Comparison of ENCODE assay signal across 19 cellular contexts in the genomic region with DNA sequence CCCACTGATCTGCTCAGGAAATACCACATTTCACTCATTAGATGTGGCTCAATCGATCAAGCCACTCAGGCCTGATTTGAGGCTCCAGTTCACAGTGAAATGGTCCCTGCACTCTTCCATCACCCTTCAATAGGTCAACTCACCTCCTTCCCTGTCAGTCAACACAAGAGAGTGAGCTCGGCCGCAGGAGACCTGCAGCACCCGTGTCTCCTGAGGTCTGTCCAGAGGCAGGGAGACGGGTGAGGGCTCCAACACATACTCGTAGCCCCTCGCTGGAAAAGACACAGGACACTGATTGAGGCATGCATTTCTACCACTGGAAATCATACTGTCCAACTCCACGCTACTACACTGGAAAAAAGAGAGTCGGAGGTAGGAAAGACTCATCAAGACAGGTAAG. TPM values are rescaled to one million over a fixed set of nuclear protein-coding genes. Genes with fewer than 3 reads are reported as not detected.
DNase-seq lines count a peak whose midpoint lies in the region; ATAC-seq and TF ChIP-seq lines count a peak whose summit lies in the region.
"Had no signal": no experiment of that assay in that cellular context is flagged by ENCODE, and none has a peak within 500 bp of the region (broad histone marks: within the 10 kb centered on the region; RNA-seq: fewer than 3 reads in every experiment).

No MANE protein-coding gene starts in this region.

- H3K23ac ChIP-seq in trophoblast cell (ENCODE audit: low read length), result no peak overlapping the region

- no peaks in the 10 kb centered on the region for H3K27me3 ChIP-seq in right atrium auricular region
- no peaks in the 10 kb centered on the region for H3K27me3 ChIP-seq in trophoblast cell (ENCODE audit: insufficient read depth, low read length)
- no peaks in the 10 kb centered on the region for H3K27me3 ChIP-seq in CD4-positive, alpha-beta memory T cell (ENCODE audit: insufficient read depth, low read length)
- H3K27me3 ChIP-seq: BLaER1 treated with 17β-estradiol and CSF1 and Interleukin-3, amounts not matched to agents 10 nM and 100 nM had no signal

- peak overlapping the region; percentile 8 for H3K4me3 Mint-ChIP-seq in endothelial cell (ENCODE audit: unreplicated experiment)
- H3K4me3 Mint-ChIP-seq in CD4-positive, alpha-beta memory T cell, result no peak overlapping the region
- H3K4me3 Mint-ChIP-seq: B cell, H9 had no signal

- CTCF ChIA-PET in CD4-positive, alpha-beta memory T cell (lab: Charles Lee; ENCODE audit: partially characterized antibody), result no interaction called here

- no peak overlapping the region for H3K9ac ChIP-seq in trophoblast cell (ENCODE audit: low read length)
- H3K9ac ChIP-seq: BLaER1 treated with 17β-estradiol and CSF1 and Interleukin-3, amounts not matched to agents 10 nM and 100 nM had no signal

- H2BK5ac ChIP-seq in trophoblast cell (ENCODE audit: low read depth, low read length, poor library complexity), result no peak overlapping the region

- H3K4ac ChIP-seq in trophoblast cell (ENCODE audit: low read depth, low read length), result no peak overlapping the region

- H2AK5ac ChIP-seq in trophoblast cell (ENCODE audit: low read length), result no peak overlapping the region

- H3K18ac ChIP-seq in trophoblast cell (ENCODE audit: low read length), result peak overlapping the region; percentile 27

- ATAC-seq in Right ventricle myocardium superior (ENCODE audit: poor library complexity), result no peak
- ATAC-seq in HG02678 (IDR thresholded peaks at IDR 0.05; ENCODE audit: unreplicated experiment), result no peak
- ATAC-seq: A549, GM12878 had no signal

- H3K27me3 Mint-ChIP-seq in endothelial cell (ENCODE audit: unreplicated experiment), result no peaks in the 10 kb centered on the region
- H3K27me3 Mint-ChIP-seq in CD4-positive, alpha-beta memory T cell, result no peaks in the 10 kb centered on the region
- H3K27me3 Mint-ChIP-seq: B cell; CD8-positive, alpha-beta memory T cell had no signal

- no peak overlapping the region for H3K4me2 ChIP-seq in trophoblast cell (ENCODE audit: low read length)
- H3K4me2 ChIP-seq: A549; BLaER1 treated with 17β-estradiol and CSF1 and Interleukin-3, amounts not matched to agents 10 nM and 100 nM had no signal

- no peak overlapping the region for H4K8ac ChIP-seq in trophoblast cell (ENCODE audit: low read depth, low read length)

- H4K91ac ChIP-seq in trophoblast cell (ENCODE audit: low read depth, low read length), result no peak overlapping the region

- TF ChIP-seq CTCF in right atrium auricular region (IDR thresholded peaks at IDR 0.05) (no peak), endothelial cell (IDR thresholded peaks at IDR 0.05; ENCODE audit: unreplicated experiment) (no peak)

- H3K9me3 ChIP-seq in right atrium auricular region (no peaks in the 10 kb centered on the region), trophoblast cell (ENCODE audit: insufficient read depth, low read depth, low read length) (peaks cover 3% of the 10 kb centered on the region)
- H3K9me3 ChIP-seq in CD4-positive, alpha-beta memory T cell (ENCODE audit: control insufficient read depth in 1 of 2, low read length in 2 of 2), result no peaks in the 10 kb centered on the region
- H3K9me3 ChIP-seq: A549; BLaER1 treated with 17β-estradiol and CSF1 and Interleukin-3, amounts not matched to agents 10 nM and 100 nM had no signal

- no peaks in the 10 kb centered on the region for H3K9me3 Mint-ChIP-seq in endothelial cell (ENCODE audit: unreplicated experiment)
- no peaks in the 10 kb centered on the region for H3K9me3 Mint-ChIP-seq in CD4-positive, alpha-beta memory T cell
- H3K9me3 Mint-ChIP-seq: CD8-positive, alpha-beta memory T cell; H9 had no signal

- no peaks in the 10 kb centered on the region for H3K79me2 ChIP-seq in trophoblast cell (ENCODE audit: control insufficient read depth, insufficient read depth, low read length, poor library complexity)

- H3K4me1 ChIP-seq in right atrium auricular region (no peaks in the 10 kb centered on the region), trophoblast cell (ENCODE audit: control insufficient read depth in 1 of 2, insufficient read depth in 2 of 2, low read length in 2 of 2) (no peaks in the 10 kb centered on the region)
- no peaks in the 10 kb centered on the region for H3K4me1 ChIP-seq in CD4-positive, alpha-beta memory T cell (ENCODE audit: insufficient read depth, low read length)
- H3K4me1 ChIP-seq: A549 had no signal

- intact Hi-C loops in Right ventricle myocardium superior (cut with DNase I), result no loop called here
- intact Hi-C loops in CD4-positive, alpha-beta memory T cell (cut with micrococcal nuclease), result no loop called here

- H3K14ac ChIP-seq in trophoblast cell (ENCODE audit: low read length), result no peak overlapping the region

- H3K4me1 Mint-ChIP-seq in endothelial cell (ENCODE audit: unreplicated experiment), result no peaks in the 10 kb centered on the region
- peaks cover 0 to 3% (median 1%) of the 10 kb centered on the region in 4 donors for H3K4me1 Mint-ChIP-seq in CD4-positive, alpha-beta memory T cell
- H3K4me1 Mint-ChIP-seq: B cell, H9 had no signal

- WGBS in trophoblast cell (ENCODE audit: extremely low coverage, insufficient coverage, insufficient read length), result no CpG with 5 or more reads among the region's 9 CpGs

- DNase-seq in Right ventricle myocardium superior, result peak; percentile 13
- DNase-seq in right atrium auricular region (ENCODE audit: low spot score), result no peak
- no peak for DNase-seq in endothelial cell (ENCODE audit: low spot score)
- DNase-seq in trophoblast cell, result no peak
- no peak for DNase-seq in CD4-positive, alpha-beta memory T cell
- no peak for DNase-seq in SIG-M5 treated with dmso at 0.1 percent for 504 hours (lab: John Stamatoyannopoulos, UW; ENCODE audit: unreplicated experiment)
- DNase-seq: COR-L47, DMS 273 treated with DMSO at 0.1 percent for 48 hours, DMS53, DND-41, EL, H9 had no signal

- no peak overlapping the region for H3K27ac Mint-ChIP-seq in endothelial cell (ENCODE audit: unreplicated experiment)
- H3K27ac Mint-ChIP-seq in CD4-positive, alpha-beta memory T cell, result no peak overlapping the region
- H3K27ac Mint-ChIP-seq: B cell, H9 had no signal

- peak overlapping the region; percentile 50 for H4K12ac ChIP-seq in trophoblast cell (ENCODE audit: low read depth, low read length)

- no peak overlapping the region for H2BK120ac ChIP-seq in trophoblast cell (ENCODE audit: insufficient read depth, low read length, poor library complexity)

- H3K36me3 Mint-ChIP-seq in endothelial cell (ENCODE audit: low read depth, unreplicated experiment), result peaks cover 25% of the 10 kb centered on the region
- peaks cover 34 to 75% of the 10 kb centered on the region in 2 donors for H3K36me3 Mint-ChIP-seq in CD4-positive, alpha-beta memory T cell

- no peaks in the 10 kb centered on the region for H3K79me1 ChIP-seq in trophoblast cell (ENCODE audit: low read length)

- no peak overlapping the region for H2BK12ac ChIP-seq in trophoblast cell (ENCODE audit: low read length)

- POLR2A ChIA-PET in CD4-positive, alpha-beta memory T cell (lab: Charles Lee; ENCODE audit: partially characterized antibody), result no interaction called here

- H3K4me3 ChIP-seq in right atrium auricular region (no peak overlapping the region), trophoblast cell (ENCODE audit: low read depth, low read length) (no peak overlapping the region)
- no peak overlapping the region for H3K4me3 ChIP-seq in CD4-positive, alpha-beta memory T cell (ENCODE audit: low read length in 2 of 2)
- H3K4me3 ChIP-seq: A549; BLaER1 treated with 17β-estradiol and CSF1 and Interleukin-3, amounts not matched to agents 10 nM and 100 nM; GM12878 had no signal

- H3K36me3 ChIP-seq in right atrium auricular region (peaks cover 71% of the 10 kb centered on the region), trophoblast cell (ENCODE audit: control insufficient read depth in 1 of 2, insufficient read depth in 2 of 2, low read length in 2 of 2) (peaks cover 49 to 65% of the 10 kb centered on the region in 2 experiments)
- peaks cover 20% of the 10 kb centered on the region for H3K36me3 ChIP-seq in CD4-positive, alpha-beta memory T cell (ENCODE audit: insufficient read depth, low read length)

- no peak overlapping the region for H2AFZ ChIP-seq in trophoblast cell (ENCODE audit: insufficient read depth, low read length, poor library complexity)

- H3K27ac ChIP-seq in right atrium auricular region (no peak overlapping the region), trophoblast cell (ENCODE audit: low read depth, low read length) (no peak overlapping the region)
- no peak overlapping the region for H3K27ac ChIP-seq in CD4-positive, alpha-beta memory T cell (ENCODE audit: low read depth, low read length)
- H3K27ac ChIP-seq: 22Rv1; A549; BLaER1 treated with 17β-estradiol and CSF1 and Interleukin-3, amounts not matched to agents 10 nM and 100 nM had no signal

RNA-seq across cellular contexts. Expression of gene RCC1L, which starts 7.1 kb away (rescaled TPM):
- total RNA-seq in Right ventricle myocardium superior (52.6 TPM), right atrium auricular region (10 to 100 TPM; 26.9 to 36.6 TPM), endothelial cell (ENCODE audit: unreplicated experiment) (41.4 TPM)
- 15.5 and 16.1 TPM in 2 replicates for polyA plus RNA-seq in trophoblast cell (2013)
- total RNA-seq in CD4-positive, alpha-beta memory T cell, result 10 to 100 TPM; 27.4 to 28.9 TPM
- 10 to 100 TPM; 27.2 to 30.8 TPM for polyA plus RNA-seq in CD4-positive, alpha-beta memory T cell

RNA-seq across cellular contexts. Expression of gene GTF2IRD2B, which starts 25.9 kb away (rescaled TPM):
- 36.7 TPM for total RNA-seq in Right ventricle myocardium superior
- total RNA-seq in right atrium auricular region, result 10 to 100 TPM; 26.5 to 40.6 TPM
- total RNA-seq in endothelial cell (ENCODE audit: unreplicated experiment), result 12.7 TPM
- 5.3 and 7.3 TPM in 2 replicates for polyA plus RNA-seq in trophoblast cell (2013)
- 10 to 100 TPM; 54.9 to 64.0 TPM for total RNA-seq in CD4-positive, alpha-beta memory T cell
- polyA plus RNA-seq in CD4-positive, alpha-beta memory T cell, result 10 to 100 TPM; 25.4 to 38.0 TPM
